Comparison of ENCODE assay signal across 1 cellular context in the genomic region with DNA sequence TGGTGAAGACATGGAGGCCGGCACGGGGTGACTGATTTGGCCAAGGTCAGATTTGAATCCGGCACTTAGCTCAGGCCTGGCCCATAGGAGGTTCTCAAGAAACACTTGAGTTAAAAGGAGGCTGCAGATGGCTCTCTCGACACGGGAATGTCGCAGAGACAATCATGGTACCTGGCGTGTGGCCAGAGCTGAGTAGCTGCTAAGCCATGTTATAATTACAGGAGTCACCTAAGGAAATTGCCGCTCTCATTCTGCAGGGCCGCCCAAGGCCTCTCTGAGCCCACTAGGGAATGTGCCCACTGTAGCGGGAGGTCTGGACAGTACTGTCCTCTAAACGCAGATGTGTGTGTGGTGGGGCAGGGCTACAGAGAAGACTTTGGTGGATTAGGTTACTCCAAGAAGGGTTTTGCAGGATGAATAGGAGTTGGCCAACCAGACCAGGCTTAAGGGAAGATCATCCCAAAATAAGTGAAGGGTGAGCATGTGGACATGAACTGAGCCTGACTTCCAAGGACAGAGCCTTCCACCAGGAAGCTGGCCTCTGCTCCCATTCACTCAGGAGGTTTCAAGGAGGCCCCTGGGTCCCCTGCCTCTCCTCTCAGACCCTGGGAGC.
TF ChIP-seq lines count a peak whose summit lies in the region.

No MANE protein-coding gene starts in this region.

TF ChIP-seq in HEK293, 187 proteins besides CTCF, POLR2A, EP300 and RAD21 (continued from another document):
- TF ChIP-seq, protein P1, sequence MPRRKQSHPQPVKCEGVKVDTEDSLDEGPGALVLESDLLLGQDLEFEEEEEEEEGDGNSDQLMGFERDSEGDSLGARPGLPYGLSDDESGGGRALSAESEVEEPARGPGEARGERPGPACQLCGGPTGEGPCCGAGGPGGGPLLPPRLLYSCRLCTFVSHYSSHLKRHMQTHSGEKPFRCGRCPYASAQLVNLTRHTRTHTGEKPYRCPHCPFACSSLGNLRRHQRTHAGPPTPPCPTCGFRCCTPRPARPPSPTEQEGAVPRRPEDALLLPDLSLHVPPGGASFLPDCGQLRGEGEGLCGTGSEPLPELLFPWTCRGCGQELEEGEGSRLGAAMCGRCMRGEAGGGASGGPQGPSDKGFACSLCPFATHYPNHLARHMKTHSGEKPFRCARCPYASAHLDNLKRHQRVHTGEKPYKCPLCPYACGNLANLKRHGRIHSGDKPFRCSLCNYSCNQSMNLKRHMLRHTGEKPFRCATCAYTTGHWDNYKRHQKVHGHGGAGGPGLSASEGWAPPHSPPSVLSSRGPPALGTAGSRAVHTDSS (tag by site-specific recombination; IDR thresholded peaks at IDR 0.05): no peak
- TF ChIP-seq SP7 (tag by site-specific recombination; IDR thresholded peaks at IDR 0.05) (peak; percentile 79), ZNF521 (tag by site-specific recombination; IDR thresholded peaks at IDR 0.05) (no peak), PBX3 (CRISPR knock-in tag; IDR thresholded peaks at IDR 0.05) (no peak), ZNF48 (tag by site-specific recombination; IDR thresholded peaks at IDR 0.05) (no peak), ZNF211 (tag by site-specific recombination; IDR thresholded peaks at IDR 0.05; ENCODE audit: low read depth) (no peak), ZNF792 (tag by site-specific recombination; IDR thresholded peaks at IDR 0.05) (no peak), ZFP37 (tag by site-specific recombination; IDR thresholded peaks at IDR 0.05) (no peak), ZFP3 (tag by site-specific recombination; IDR thresholded peaks at IDR 0.05; ENCODE audit: low read depth) (peak; percentile 98), ZNF112 (tag by site-specific recombination; IDR thresholded peaks at IDR 0.05) (no peak)
TF ChIP-seq in HEK293: peak in this region for 3.
